In the genomic region with DNA sequence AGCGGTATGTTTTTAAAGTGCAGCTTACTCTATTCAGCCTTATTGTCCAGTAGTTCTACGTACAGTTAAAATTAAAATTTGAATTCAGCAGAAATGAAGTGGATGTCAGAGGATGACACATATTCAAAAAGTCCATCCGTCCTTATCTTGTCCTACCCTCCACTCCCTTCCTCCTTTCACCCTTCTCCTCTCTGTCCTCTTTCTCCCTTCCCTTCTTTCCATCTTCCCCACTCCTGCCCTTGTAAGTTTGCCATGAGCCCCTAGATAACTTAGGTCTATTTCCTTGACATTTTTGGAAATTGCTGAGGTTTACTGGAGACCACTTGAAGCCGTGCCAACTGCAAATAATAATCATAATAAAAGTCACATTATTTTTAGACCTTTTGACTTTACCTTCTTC, we compare ENCODE assay signal across 1 cellular context.
TF ChIP-seq lines count a peak whose summit lies in the region.

No MANE protein-coding gene starts in this region.

TF ChIP-seq in endothelial cell of umbilical vein, 7 proteins besides CTCF, POLR2A, EP300 and RAD21:
- TF ChIP-seq, protein P1, sequence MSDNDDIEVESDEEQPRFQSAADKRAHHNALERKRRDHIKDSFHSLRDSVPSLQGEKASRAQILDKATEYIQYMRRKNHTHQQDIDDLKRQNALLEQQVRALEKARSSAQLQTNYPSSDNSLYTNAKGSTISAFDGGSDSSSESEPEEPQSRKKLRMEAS (IDR thresholded peaks at IDR 0.05; ENCODE audit: insufficient read depth, insufficient read length), result no peak
- no peak for TF ChIP-seq JUN (IDR thresholded peaks at IDR 0.05; ENCODE audit: borderline replicate concordance, insufficient read depth, insufficient read length, low read depth)
- no peak for TF ChIP-seq EZH2 (IDR thresholded peaks at IDR 0.05; ENCODE audit: borderline replicate concordance, low read depth, low read length, severe bottlenecking)
- TF ChIP-seq FOS (IDR thresholded peaks at IDR 0.05; ENCODE audit: borderline replicate concordance, insufficient read depth, low read length), result no peak
- no peak for TF ChIP-seq POLR2AphosphoS5 (IDR thresholded peaks at IDR 0.05; ENCODE audit: insufficient read depth, low read depth, low read length)
- no peak for TF ChIP-seq GATA2 (IDR thresholded peaks at IDR 0.05; ENCODE audit: insufficient read depth, insufficient read length, low read depth, low read length)
- no peak for TF ChIP-seq MYC (IDR thresholded peaks at IDR 0.05; ENCODE audit: low read depth, low read length)
